Comparison of ENCODE assay signal across 32 cellular contexts in genomic region chr1:222136869-222137268, GRCh38.
"Had no signal": no experiment of that assay in that cellular context is flagged by ENCODE, and none has a peak within 500 bp of the region (broad histone marks: within the 10 kb centered on the region; RNA-seq: fewer than 3 reads in every experiment).

No MANE protein-coding gene starts in this region.

- DNase-seq: colonic mucosa; effector CD8-positive, alpha-beta T cell; endodermal cell; esophagus squamous epithelium; hypothalamus; immature natural killer cell; kidney; mesenchymal stem cell; mucosa of descending colon; naive B cell; stimulated activated CD4-positive, alpha-beta T cell treated with anti-CD3 and anti-CD28 coated beads, Interleukin-12 subunit alpha, Interleukin-12 subunit beta, amount 100 ng/mL, for 4 hours; stimulated activated CD4-positive, alpha-beta T cell treated with anti-CD3 and anti-CD28 coated beads, Interleukin-1b, Interleukin-23, amount 100 ng/mL, for 48 hours; stimulated activated CD4-positive, alpha-beta T cell treated with anti-CD3 and anti-CD28 coated beads, Interleukin-4, amount 100 ng/mL, for 1 hour; stimulated activated CD8-positive, alpha-beta memory T cell treated with anti-CD3 and anti-CD28 coated beads, Interleukin-4, amount 100 ng/mL, for 48 hours; stimulated activated naive CD4-positive, alpha-beta T cell; stimulated activated naive CD8-positive, alpha-beta T cell treated with anti-CD3 and anti-CD28 coated beads, Interleukin-15, amount 100 ng/mL, for 72 hours; transverse colon; upper lobe of right lung; uterus had no signal

- H3K27ac Mint-ChIP-seq: dendritic cell treated with granulocyte-macrophage colony-stimulating factor and Interleukin-4, amounts not matched to agents 40 ng/mL and 50 ng/mL, for 4 days; endodermal cell; immature natural killer cell; mesothelial cell of epicardium; naive B cell; natural killer cell treated with Interleukin-12 subunit alpha and Interleukin-12 subunit beta and Interleukin-15 and Interleukin-18, amount 100 ng/mL, for 72 hours; progenitor cell of endocrine pancreas; stimulated activated naive CD8-positive, alpha-beta T cell treated with anti-CD3 and anti-CD28 coated beads, Interleukin-15, amount 100 ng/mL, for 72 hours had no signal

- H3K9me3 ChIP-seq: colonic mucosa, neutrophil, suprapubic skin, upper lobe of right lung, uterus had no signal

- H3K4me1 Mint-ChIP-seq: endodermal cell; naive B cell; neural crest cell; stimulated activated naive CD8-positive, alpha-beta T cell treated with anti-CD3 and anti-CD28 coated beads, Interleukin-15, amount 100 ng/mL, for 72 hours had no signal

- FAIRE-seq: frontal cortex, kidney had no signal

- H3K4me1 ChIP-seq: colonic mucosa, parathyroid adenoma, right atrium auricular region, upper lobe of right lung, uterus had no signal

- H3K27me3 ChIP-seq: colonic mucosa, esophagus squamous epithelium, neutrophil, right atrium auricular region, suprapubic skin, transverse colon, upper lobe of right lung, uterus had no signal

- H3K27me3 Mint-ChIP-seq: dendritic cell treated with granulocyte-macrophage colony-stimulating factor and Interleukin-4, amounts not matched to agents 40 ng/mL and 50 ng/mL, for 4 days; naive B cell; progenitor cell of endocrine pancreas; stimulated activated naive CD8-positive, alpha-beta T cell treated with anti-CD3 and anti-CD28 coated beads, Interleukin-15, amount 100 ng/mL, for 72 hours had no signal

- ATAC-seq: left lobe of liver; mucosa of descending colon; natural killer cell treated with Interleukin-12 subunit alpha and Interleukin-12 subunit beta and Interleukin-15 and Interleukin-18, amount 100 ng/mL, for 72 hours; sciatic nerve; stimulated activated naive CD8-positive, alpha-beta T cell treated with anti-CD3 and anti-CD28 coated beads, Interleukin-15, amount 100 ng/mL, for 72 hours; upper lobe of right lung had no signal

- H3K27ac ChIP-seq: colonic mucosa, neutrophil, parathyroid adenoma, right atrium auricular region, suprapubic skin, transverse colon, upper lobe of right lung, uterus had no signal

- H3K4me3 ChIP-seq: colonic mucosa, esophagus squamous epithelium, mucosa of descending colon, right atrium auricular region, smooth muscle cell, suprapubic skin, transverse colon, upper lobe of right lung, uterus had no signal

- H3K9me3 Mint-ChIP-seq: natural killer cell treated with Interleukin-12 subunit alpha and Interleukin-12 subunit beta and Interleukin-15 and Interleukin-18, amount 100 ng/mL, for 72 hours; stimulated activated naive CD8-positive, alpha-beta T cell treated with anti-CD3 and anti-CD28 coated beads, Interleukin-15, amount 100 ng/mL, for 72 hours had no signal

- H3K36me3 Mint-ChIP-seq: naive B cell had no signal

- H3K36me3 ChIP-seq: colonic mucosa, esophagus squamous epithelium, neutrophil, right atrium auricular region, suprapubic skin, transverse colon, upper lobe of right lung, uterus had no signal

- H3K4me3 Mint-ChIP-seq: dendritic cell treated with granulocyte-macrophage colony-stimulating factor and Interleukin-4, amounts not matched to agents 40 ng/mL and 50 ng/mL, for 4 days; endodermal cell; immature natural killer cell; mesothelial cell of epicardium; natural killer cell treated with Interleukin-12 subunit alpha and Interleukin-12 subunit beta and Interleukin-15 and Interleukin-18, amount 100 ng/mL, for 72 hours; neural crest cell; stimulated activated naive CD8-positive, alpha-beta T cell treated with anti-CD3 and anti-CD28 coated beads, Interleukin-15, amount 100 ng/mL, for 72 hours had no signal
